In genomic region chr1:8625981-8626898, GRCh38 we compare ENCODE assay signal across 11 cellular contexts.
DNase-seq lines count a peak whose midpoint lies in the region; ATAC-seq and TF ChIP-seq lines count a peak whose summit lies in the region.
"Had no signal": no experiment of that assay in that cellular context is flagged by ENCODE, and none has a peak within 500 bp of the region (broad histone marks: within the 10 kb centered on the region; RNA-seq: fewer than 3 reads in every experiment).

No MANE protein-coding gene starts in this region.

- no peak for ATAC-seq in activated T-cell treated with anti-CD3 and anti-CD28 coated beads, Interleukin-2, amount 50 U/mL, for 4 hours
- ATAC-seq in GM19324 (IDR thresholded peaks at IDR 0.05; ENCODE audit: low FRiP score, unreplicated experiment) = no peak
- ATAC-seq: activated T-helper 17 cell treated with anti-CD3 and anti-CD28 coated beads, Interleukin-2, amount 50 U/mL, for 72 hours had no signal

- DNase-seq in activated T-cell treated with anti-CD3 and anti-CD28 coated beads, Interleukin-2, amount 50 U/mL, for 4 hours = no peak
- no peak for DNase-seq in activated T-cell treated with anti-CD3 and anti-CD28 coated beads, Interleukin-2, amount 50 U/mL, for 1 hour
- peak; percentile 22 for DNase-seq in SK-MEL-5 (ENCODE audit: low read depth, low spot score)
- DNase-seq in fibroblast of mammary gland (ENCODE audit: low read depth) = peak; percentile 86
- no peak for DNase-seq in NOMO-1 treated with DMSO at 0.1 percent for 48 hours (lab: John Stamatoyannopoulos, UW; ENCODE audit: unreplicated experiment)
- DNase-seq in substantia nigra (lab: John Stamatoyannopoulos, UW) = no peak
- DNase-seq: hippocampal formation, SHP77 had no signal

- no peak for TF ChIP-seq CTCF in fibroblast of mammary gland (conservative IDR thresholded peaks at IDR 0.05; ENCODE audit: control insufficient read depth, insufficient read depth, low read depth, low read length)

- H3K9ac ChIP-seq in skeletal muscle satellite cell (ENCODE audit: low read depth, low read length) = peak overlapping the region; percentile 62

- peaks cover 39% of the 10 kb centered on the region for H3K4me1 ChIP-seq in skeletal muscle satellite cell (ENCODE audit: control insufficient read depth, insufficient read depth, low read length)

- H3K4me3 ChIP-seq in fibroblast of mammary gland (ENCODE audit: control insufficient read depth, low read depth, low read length) (no peak overlapping the region), skeletal muscle satellite cell (ENCODE audit: low read length) (peak overlapping the region; percentile 39)

- peak overlapping the region; percentile 70 for H3K4me2 ChIP-seq in skeletal muscle satellite cell (ENCODE audit: low read length)

- H3K27me3 ChIP-seq in skeletal muscle satellite cell (ENCODE audit: control insufficient read depth, insufficient read depth, low read length) = no peaks in the 10 kb centered on the region

- H3K4me3 Mint-ChIP-seq in activated T-cell treated with anti-CD3 and anti-CD28 coated beads, Interleukin-2, amount 50 U/mL, for 4 hours = peak overlapping the region; percentile 29
- H3K4me3 Mint-ChIP-seq: activated T-helper 17 cell treated with anti-CD3 and anti-CD28 coated beads, Interleukin-2, amount 50 U/mL, for 72 hours had no signal

- no peaks in the 10 kb centered on the region for H3K27me3 Mint-ChIP-seq in activated T-cell treated with anti-CD3 and anti-CD28 coated beads, Interleukin-2, amount 50 U/mL, for 4 hours (ENCODE audit: low read depth)
- H3K27me3 Mint-ChIP-seq: activated T-helper 17 cell treated with anti-CD3 and anti-CD28 coated beads, Interleukin-2, amount 50 U/mL, for 72 hours had no signal

- peaks cover 58% of the 10 kb centered on the region for H3K4me1 Mint-ChIP-seq in activated T-cell treated with anti-CD3 and anti-CD28 coated beads, Interleukin-2, amount 50 U/mL, for 4 hours (ENCODE audit: low read depth)

- no peak overlapping the region for H3K27ac ChIP-seq in substantia nigra (ENCODE audit: low read depth, low read length, poor library complexity, severe bottlenecking)

- no peaks in the 10 kb centered on the region for H3K9me3 ChIP-seq in skeletal muscle satellite cell (replicated peaks; ENCODE audit: low read length)

- no peaks in the 10 kb centered on the region for H3K9me3 Mint-ChIP-seq in activated T-cell treated with anti-CD3 and anti-CD28 coated beads, Interleukin-2, amount 50 U/mL, for 4 hours
- H3K9me3 Mint-ChIP-seq: activated T-helper 17 cell treated with anti-CD3 and anti-CD28 coated beads, Interleukin-2, amount 50 U/mL, for 72 hours had no signal

- H3K36me3 Mint-ChIP-seq in activated T-cell treated with anti-CD3 and anti-CD28 coated beads, Interleukin-2, amount 50 U/mL, for 4 hours (ENCODE audit: insufficient read depth) = peaks cover 7% of the 10 kb centered on the region

- in situ Hi-C loops in SK-MEL-5 (cut with HindIII; ENCODE audit: low pct_unique_long_range_greater_than_20kb, low sequenced_read_pairs) = no loop called here

- H3K36me3 ChIP-seq in skeletal muscle satellite cell (ENCODE audit: insufficient read depth, low read length) = no peaks in the 10 kb centered on the region

Comparison
In these comparisons a context has a peak if more than half of its experiments do, and no peak if none do; other contexts are left out.
1. DNase-seq: peak in SK-MEL-5 (single experiment) and fibroblast of mammary gland (single experiment); none in activated T-cell treated with anti-CD3 and anti-CD28 coated beads, Interleukin-2, amount 50 U/mL, for 4 hours (single experiment), activated T-cell treated with anti-CD3 and anti-CD28 coated beads, Interleukin-2, amount 50 U/mL, for 1 hour (single experiment), NOMO-1 treated with DMSO at 0.1 percent for 48 hours (single experiment) and substantia nigra (0 of 49).